ENCODE assay signal across 13 cellular contexts in genomic region chr16:87979911-87980630, GRCh38. TPM values are rescaled to one million over a fixed set of nuclear protein-coding genes. Genes with fewer than 3 reads are reported as not detected.
"Had no signal": no experiment of that assay in that cellular context is flagged by ENCODE, and none has a peak within 500 bp of the region (broad histone marks: within the 10 kb centered on the region; RNA-seq: fewer than 3 reads in every experiment).

No MANE protein-coding gene starts in this region.

RNA-seq across cellular contexts. Expression of gene CA5A, which starts 43.7 kb away (rescaled TPM):
- total RNA-seq: activated CD8-positive, alpha-beta T cell treated with anti-CD3 and anti-CD28 coated beads, Interleukin-2, amount 10 ng/mL, durations not matched to agents 7 days and 5 days; epithelial cell of proximal tubule; gastroesophageal sphincter; kidney epithelial cell; left ventricle myocardium superior; posterior vena cava; Right ventricle myocardium superior; spleen; stomach; T-helper 1 cell treated with Interleukin-12 subunit alpha and Interleukin-12 subunit beta and Interleukin-4 antibody, amounts not matched to agents 30 ng/mL and 1 ng/mL, for 36 hours; thoracic aorta; ureter had no signal
- polyA plus RNA-seq: SK-N-SH, spleen, stomach had no signal
